5 cellular contexts compared by ENCODE assay signal in the genomic region with DNA sequence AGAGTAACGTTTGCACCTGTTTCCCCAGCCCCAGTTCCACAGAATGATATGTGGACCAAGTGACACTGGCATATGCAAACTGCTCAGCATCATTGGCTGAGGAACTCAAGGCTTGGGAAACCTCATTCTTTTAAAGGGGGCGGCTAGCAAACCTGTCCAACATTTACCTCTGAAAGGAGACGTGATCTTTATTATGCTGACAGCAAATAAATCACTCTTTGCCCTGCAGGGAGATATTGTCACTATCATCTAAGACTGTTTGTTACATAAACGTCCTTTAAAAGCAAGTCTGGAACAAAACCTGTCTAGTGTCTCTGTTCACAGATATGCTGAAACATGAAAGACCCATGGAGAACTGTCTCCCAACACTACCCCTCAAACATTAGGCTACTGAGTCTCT. TPM values are rescaled to one million over a fixed set of nuclear protein-coding genes. Genes with fewer than 3 reads are reported as not detected.
"Had no signal": no experiment of that assay in that cellular context is flagged by ENCODE, and none has a peak within 500 bp of the region (broad histone marks: within the 10 kb centered on the region; RNA-seq: fewer than 3 reads in every experiment).

No MANE protein-coding gene starts in this region.

- H3K27ac ChIP-seq: GM23248 had no signal

- DNase-seq: GM23248, GOT3, H9, HCEC 1CT had no signal

- H3K9me3 Mint-ChIP-seq: H9, IgD-negative memory B cell had no signal

- H3K4me3 Mint-ChIP-seq: H9, IgD-negative memory B cell had no signal

- H3K27me3 Mint-ChIP-seq: IgD-negative memory B cell had no signal

- H3K4me3 ChIP-seq: GM23248 had no signal

- H3K27ac Mint-ChIP-seq: H9, IgD-negative memory B cell had no signal

RNA-seq across cellular contexts. Expression of a gene that starts 21.5 kb away (rescaled TPM):
- polyA plus RNA-seq: IgD-negative memory B cell had no signal
